In genomic region chr7:106071999-106072714, GRCh38 we compare ENCODE assay signal across 1 cellular context.
TF ChIP-seq lines count a peak whose summit lies in the region.

No MANE protein-coding gene starts in this region.

TF ChIP-seq in GM23338, 12 proteins besides CTCF, POLR2A, EP300 and RAD21 (continued from another document):
- TF ChIP-seq ZNF462 (CRISPR knock-in tag; IDR thresholded peaks at IDR 0.05) = no peak
- no peak for TF ChIP-seq NANOG (IDR thresholded peaks at IDR 0.05; ENCODE audit: borderline replicate concordance)
- TF ChIP-seq ZNF114 (CRISPR knock-in tag; IDR thresholded peaks at IDR 0.05) = no peak
- TF ChIP-seq JUNB (IDR thresholded peaks at IDR 0.05; ENCODE audit: unreplicated experiment) = no peak
- no peak for TF ChIP-seq EZH2 (IDR thresholded peaks at IDR 0.05; ENCODE audit: low read depth, unreplicated experiment)
- no peak for TF ChIP-seq STAT1 (IDR thresholded peaks at IDR 0.05; ENCODE audit: unreplicated experiment)
- no peak for TF ChIP-seq CREB1 (CRISPR knock-in tag; IDR thresholded peaks at IDR 0.05; ENCODE audit: low read depth)
